In genomic region chr1:185293967-185294542, GRCh38 we compare ENCODE assay signal across 36 cellular contexts. TPM values are rescaled to one million over a fixed set of nuclear protein-coding genes. Genes with fewer than 3 reads are reported as not detected.
A peak's percentile ranks its signal among the peaks of the same experiment; 100 is the strongest.
DNase-seq lines count a peak whose midpoint lies in the region; ATAC-seq, FAIRE-seq and TF ChIP-seq lines count a peak whose summit lies in the region.
"Had no signal": no experiment of that assay in that cellular context is flagged by ENCODE, and none has a peak within 500 bp of the region (broad histone marks: within the 10 kb centered on the region; RNA-seq: fewer than 3 reads in every experiment).

No MANE protein-coding gene starts in this region.

- intact Hi-C loops in CD4-positive, alpha-beta T cell (cut with DNase I, micrococcal nuclease): loop anchor here in 1 of 2 experiments (5.0 kb wide), 1 partner anchor 47 kb away; no protein-coding TSS in a partner anchor

- H3K9me3 ChIP-seq in A549 (no peaks in the 10 kb centered on the region), SK-N-MC (ENCODE audit: low read depth, low read length) (no peaks in the 10 kb centered on the region), mesodermal cell (ENCODE audit: control insufficient read depth, low read length) (no peaks in the 10 kb centered on the region), hepatocyte (ENCODE audit: low read depth) (no peaks in the 10 kb centered on the region)
- H3K9me3 ChIP-seq in CD4-positive, alpha-beta T cell (ENCODE audit: control insufficient read depth, low read length): no peaks in the 10 kb centered on the region
- H3K9me3 ChIP-seq: BLaER1 treated with 17β-estradiol and CSF1 and Interleukin-3, amounts not matched to agents 10 nM and 100 nM; Caco-2; heart right ventricle; lower lobe of right lung; testis had no signal

- H3K4me2 ChIP-seq in A549 (no peak overlapping the region), hepatocyte (no peak overlapping the region)
- H3K4me2 ChIP-seq: neural progenitor cell, PC-9 had no signal

- H3K27ac Mint-ChIP-seq in CD4-positive, alpha-beta T cell: peak overlapping the region; percentile 22
- H3K27ac Mint-ChIP-seq: activated naive CD4-positive, alpha-beta T cell treated with anti-CD3 and anti-CD28 coated beads for 36 hours; neural progenitor cell had no signal

- FAIRE-seq in A549 (lab: Jason Lieb, UNC): no peak
- FAIRE-seq: HTR-8/SVneo, small intestine had no signal

- H3K36me3 ChIP-seq in SK-N-MC (ENCODE audit: insufficient read depth, low read length) (peaks cover 55% of the 10 kb centered on the region), mesodermal cell (ENCODE audit: control insufficient read depth, insufficient read depth, low read length) (peaks cover 53% of the 10 kb centered on the region), hepatocyte (replicated peaks; ENCODE audit: insufficient read depth, low read depth) (no peaks in the 10 kb centered on the region)

- H3K79me2 ChIP-seq in hepatocyte: no peaks in the 10 kb centered on the region
- H3K79me2 ChIP-seq: parathyroid adenoma had no signal

- POLR2A ChIA-PET in A549 (lab: Yijun Ruan, JAX): no interaction called here
- POLR2A ChIA-PET in CD4-positive, alpha-beta T cell (lab: Charles Lee): interaction anchor here (0.8 to 5.2 kb wide), 4 partner anchors 12 to 387 kb away, joined by 3 to 36 read pairs (median 10); partner anchors contain the start of gene IVNS1ABP

- H3K4me1 Mint-ChIP-seq in CD4-positive, alpha-beta T cell (ENCODE audit: low read depth): peaks cover 50% of the 10 kb centered on the region
- H3K4me1 Mint-ChIP-seq: neural progenitor cell had no signal

- H3K27ac ChIP-seq in A549 (no peak overlapping the region), SK-N-MC (peak overlapping the region; percentile 58; the same call in 1 of the 2 replicates), mesodermal cell (ENCODE audit: low read depth, low read length, severe bottlenecking) (peak overlapping the region; percentile 16), hepatocyte (no peak overlapping the region)
- no peak overlapping the region for H3K27ac ChIP-seq in CD4-positive, alpha-beta T cell (ENCODE audit: low read depth, low read length)
- H3K27ac ChIP-seq: BLaER1 treated with 17β-estradiol and CSF1 and Interleukin-3, amounts not matched to agents 10 nM and 100 nM; brain microvascular endothelial cell; GM23248; lower lobe of right lung; neural progenitor cell; parathyroid adenoma; PC-9; testis; VCaP had no signal

- no peaks in the 10 kb centered on the region for H3K9me3 Mint-ChIP-seq in CD4-positive, alpha-beta T cell
- H3K9me3 Mint-ChIP-seq: activated naive CD4-positive, alpha-beta T cell treated with anti-CD3 and anti-CD28 coated beads for 36 hours had no signal

- no peaks in the 10 kb centered on the region for H3K9me2 ChIP-seq in hepatocyte (replicated peaks; ENCODE audit: insufficient read depth)

- TF ChIP-seq RAD21 in A549 (conservative IDR thresholded peaks at IDR 0.05 in 1 of 2, IDR thresholded peaks at IDR 0.05 in 1 of 2): no peak

- no peak for TF ChIP-seq EP300 in A549 (IDR thresholded peaks at IDR 0.05)

- no peak overlapping the region for H2AFZ ChIP-seq in hepatocyte
- H2AFZ ChIP-seq: GM23248, neural progenitor cell, parathyroid adenoma, PC-9 had no signal

- no peak overlapping the region for H3K4me3 Mint-ChIP-seq in CD4-positive, alpha-beta T cell
- H3K4me3 Mint-ChIP-seq: activated naive CD4-positive, alpha-beta T cell treated with anti-CD3 and anti-CD28 coated beads for 36 hours; activated T-cell treated with anti-CD3 and anti-CD28 coated beads, Interleukin-2, amount 50 U/mL, for 72 hours; neural progenitor cell had no signal

- no peaks in the 10 kb centered on the region for H3K27me3 ChIP-seq in CD4-positive, alpha-beta T cell (ENCODE audit: control insufficient read depth, insufficient read depth, low read length)
- no peaks in the 10 kb centered on the region for H3K27me3 ChIP-seq in hepatocyte
- H3K27me3 ChIP-seq: BLaER1 treated with 17β-estradiol and CSF1 and Interleukin-3, amounts not matched to agents 10 nM and 100 nM; brain microvascular endothelial cell; heart right ventricle; neural progenitor cell; testis had no signal

- H3K4me1 ChIP-seq in A549: no peaks in the 10 kb centered on the region
- H3K4me1 ChIP-seq in mesodermal cell (ENCODE audit: control insufficient read depth, insufficient read depth, low read length, poor library complexity, severe bottlenecking): no peaks in the 10 kb centered on the region
- H3K4me1 ChIP-seq in hepatocyte (ENCODE audit: insufficient read depth): no peaks in the 10 kb centered on the region
- H3K4me1 ChIP-seq: Caco-2, lower lobe of right lung, neural progenitor cell, parathyroid adenoma, testis had no signal

- TF ChIP-seq POLR2A in A549 (IDR thresholded peaks at IDR 0.05; ENCODE audit: low read length): no peak

- CTCF ChIA-PET in A549 (lab: Yijun Ruan, JAX): interaction anchor here (0.8 to 1.6 kb wide), 2 partner anchors 22 to 29 kb away, joined by 3 to 4 read pairs; no protein-coding TSS in a partner anchor
- CTCF ChIA-PET in CD4-positive, alpha-beta T cell (lab: Charles Lee): interaction anchor here (0.6 to 1.3 kb wide), 2 partner anchors 124 to 994 kb away, joined by 3 read pairs; no protein-coding TSS in a partner anchor

- H3K27me3 Mint-ChIP-seq in CD4-positive, alpha-beta T cell: no peaks in the 10 kb centered on the region

- no peak for TF ChIP-seq CTCF in A549 (IDR thresholded peaks at IDR 0.05)
- TF ChIP-seq CTCF in CD4-positive, alpha-beta T cell (IDR thresholded peaks at IDR 0.05): no peak
- no peak for TF ChIP-seq CTCF in hepatocyte (IDR thresholded peaks at IDR 0.05; ENCODE audit: poor library complexity)

- no peak overlapping the region for H3K9ac ChIP-seq in SK-N-MC (ENCODE audit: insufficient read length)
- H3K9ac ChIP-seq: BLaER1 treated with 17β-estradiol and CSF1 and Interleukin-3, amounts not matched to agents 10 nM and 100 nM; GM23248; neural progenitor cell; parathyroid adenoma had no signal

- peaks cover 69% of the 10 kb centered on the region for H3K36me3 Mint-ChIP-seq in CD4-positive, alpha-beta T cell (ENCODE audit: low read depth)

- WGBS in A549 (ENCODE audit: missing lambda C conversion rate): 90% methylated on average over 1 of the region's 1 CpG
- 100% methylated on average over 1 of the region's 1 CpG for WGBS in mesodermal cell (ENCODE audit: insufficient coverage in 2 of 2), 2 experiments
- WGBS in hepatocyte (ENCODE audit: low lambda C conversion rate, missing lambda C conversion rate): 85% methylated on average over 1 of the region's 1 CpG

- DNase-seq in A549 (ENCODE audit: low read depth in 1 of 2, low spot score in 1 of 2): no peak
- DNase-seq in CD4-positive, alpha-beta T cell: no peak
- DNase-seq in SK-N-MC (ENCODE audit: low read depth, low spot score): no peak
- no peak for DNase-seq in hepatocyte (ENCODE audit: low spot score)
- no peak for DNase-seq in activated T-cell treated with anti-CD3 and anti-CD28 coated beads, Interleukin-2, amount 50 U/mL, for 1 hour
- DNase-seq: activated CD4-positive, alpha-beta T cell treated with anti-CD3 and anti-CD28 coated beads for 48 hours; activated naive CD4-positive, alpha-beta T cell treated with anti-CD3 and anti-CD28 coated beads for 36 hours; activated T-cell treated with anti-CD3 and anti-CD28 coated beads, Interleukin-2, amount 50 U/mL, for 72 hours; amygdala; brain microvascular endothelial cell; Caco-2; DMS79; foreskin melanocyte; GM23248; heart right ventricle; KG1; kidney glomerular epithelial cell; lower lobe of right lung; NCI-H1105 treated with DMSO at 0.1 percent for 48 hours; NCI-H1930; NCI-H2171 treated with DMSO at 0.1 percent for 48 hours; NCI-H510A; NK-92 treated with Interleukin-12 subunit alpha and Interleukin-12 subunit beta, amount 100 ng/mL, for 24 hours; PC-9; small intestine; stimulated activated naive CD4-positive, alpha-beta T cell treated with Interleukin-2 at 50 U/mL for 16 hours; T1000; testis had no signal

- no peaks in the 10 kb centered on the region for H4K20me1 ChIP-seq in hepatocyte (ENCODE audit: insufficient read depth, poor library complexity, severe bottlenecking)

- no peak overlapping the region for H3K4me3 ChIP-seq in A549
- H3K4me3 ChIP-seq in SK-N-MC: no peak overlapping the region
- H3K4me3 ChIP-seq in mesodermal cell (ENCODE audit: extremely low read depth, insufficient read depth, low read length, poor library complexity, severe bottlenecking): no peak overlapping the region
- no peak overlapping the region for H3K4me3 ChIP-seq in hepatocyte
- H3K4me3 ChIP-seq: BLaER1 treated with 17β-estradiol and CSF1 and Interleukin-3, amounts not matched to agents 10 nM and 100 nM; GM23248; heart right ventricle; lower lobe of right lung; neural progenitor cell; PC-9; testis had no signal

- ATAC-seq in A549 (no peak), GM19467 (IDR thresholded peaks at IDR 0.05; ENCODE audit: unreplicated experiment) (no peak), HG02938 (IDR thresholded peaks at IDR 0.05; ENCODE audit: unreplicated experiment) (no peak)
- ATAC-seq in CD4-positive, alpha-beta T cell (ENCODE audit: poor library complexity): no peak
- ATAC-seq: activated T-cell treated with anti-CD3 and anti-CD28 coated beads, Interleukin-2, amount 50 U/mL, for 72 hours had no signal

TF ChIP-seq in A549, 52 proteins besides CTCF, POLR2A, EP300 and RAD21:
- TF ChIP-seq POLR2AphosphoS2 (conservative IDR thresholded peaks at IDR 0.05; ENCODE audit: low read length): peak; percentile 35; the same call in 1 of the 2 replicates
- TF ChIP-seq BHLHE40 (IDR thresholded peaks at IDR 0.05; ENCODE audit: low read depth, low read length): no peak

RNA-seq across cellular contexts. Expression of gene IVNS1ABP, which starts 23.0 kb away (rescaled TPM):
- polyA plus RNA-seq in A549 (2011; rRNA removed) (62.9 and 71.4 TPM in 2 replicates), A549 (2017; fragmentation: RNase III; extraction: RNeasy Plus Mini Kit Qiagen cat#74134 plus additional on column Dnase treatment) (63.9 to 81.0 TPM (median 72.0 TPM) in 3 replicates), hepatocyte (74.4 and 78.7 TPM in 2 replicates)
- polyA plus RNA-seq in A549 (2012; cell fraction: cytosol; rRNA removed): 17.8 and 18.4 TPM in 2 replicates
- 33.4 and 56.9 TPM in 2 replicates for polyA plus RNA-seq in A549 (2012; cell fraction: nucleus; rRNA removed)
- 49.4 and 52.8 TPM in 2 replicates for polyA minus RNA-seq in A549 (2011; rRNA and poly(A)+ RNA removed)
- total RNA-seq in CD4-positive, alpha-beta T cell: 100 to 1,000 TPM; 234 to 254 TPM
- 161 TPM for polyA plus RNA-seq in mesodermal cell (2013, experiment 1 of 2)
- 175 TPM for polyA plus RNA-seq in mesodermal cell (2013, experiment 2 of 2)
- 99.0 and 116 TPM in 2 replicates for total RNA-seq in hepatocyte

Comparison
In these comparisons a context has a peak if more than half of its experiments do, and no peak if none do; other contexts are left out.
1. H3K27ac ChIP-seq: peak in SK-N-MC (single experiment) and mesodermal cell (single experiment); none in A549 (0 of 2), CD4-positive, alpha-beta T cell (single experiment) and hepatocyte (single experiment).